ENCODE assay signal across 18 cellular contexts in genomic region chr1:171457412-171457811, GRCh38. TPM values are rescaled to one million over a fixed set of nuclear protein-coding genes. Genes with fewer than 3 reads are reported as not detected.
DNase-seq lines count a peak whose midpoint lies in the region; ATAC-seq, FAIRE-seq and TF ChIP-seq lines count a peak whose summit lies in the region.
"Had no signal": no experiment of that assay in that cellular context is flagged by ENCODE, and none has a peak within 500 bp of the region (broad histone marks: within the 10 kb centered on the region; RNA-seq: fewer than 3 reads in every experiment).

No MANE protein-coding gene starts in this region.

- no peaks in the 10 kb centered on the region for H3K9me3 Mint-ChIP-seq in activated CD8-positive, alpha-beta memory T cell treated with anti-CD3 and anti-CD28 coated beads, Interleukin-2, amount 10 ng/mL, durations not matched to agents 7 days and 5 days (ENCODE audit: low read depth)

- no peak overlapping the region for H3K4me3 Mint-ChIP-seq in activated CD8-positive, alpha-beta memory T cell treated with anti-CD3 and anti-CD28 coated beads, Interleukin-2, amount 10 ng/mL, durations not matched to agents 7 days and 5 days

- TF ChIP-seq CTCF in AG09309 (IDR thresholded peaks at IDR 0.05; ENCODE audit: control insufficient read depth, insufficient read depth, low read depth, low read length, missing control alignments) (no peak), cardiac fibroblast (IDR thresholded peaks at IDR 0.05; ENCODE audit: low read depth, low read length) (no peak), GM10248 (IDR thresholded peaks at IDR 0.05; ENCODE audit: control extremely low read depth, extremely low read depth, low read depth, missing control alignments) (no peak)

- CTCF ChIA-PET in GM10248 (lab: Yijun Ruan, JAX): no interaction called here
- CTCF ChIA-PET in activated CD8-positive, alpha-beta memory T cell treated with anti-CD3 and anti-CD28 coated beads, Interleukin-2, amount 10 ng/mL, durations not matched to agents 7 days and 5 days (lab: Charles Lee): no interaction called here

- H3K4me3 ChIP-seq in AG09309 (ENCODE audit: control insufficient read depth, low read depth, low read length) (no peak overlapping the region), cardiac fibroblast (replicated peaks in 1 of 2; ENCODE audit: low read depth in 2 of 2, low read length in 2 of 2) (no peak overlapping the region)
- H3K4me3 ChIP-seq: BLaER1, dorsolateral prefrontal cortex, mucosa of descending colon, pancreas, SK-N-MC had no signal

- FAIRE-seq in islet of Langerhans (lab: Jason Lieb, UNC): peak; percentile 92
- FAIRE-seq: frontal cortex, pancreas had no signal

- ATAC-seq in HG02571 (IDR thresholded peaks at IDR 0.05; ENCODE audit: unreplicated experiment) (no peak), GM21367 (IDR thresholded peaks at IDR 0.05; ENCODE audit: unreplicated experiment) (no peak)
- no peak for ATAC-seq in activated CD8-positive, alpha-beta memory T cell treated with anti-CD3 and anti-CD28 coated beads, Interleukin-2, amount 10 ng/mL, durations not matched to agents 7 days and 5 days
- ATAC-seq: mucosa of descending colon had no signal

- no peaks in the 10 kb centered on the region for H3K4me1 Mint-ChIP-seq in activated CD8-positive, alpha-beta memory T cell treated with anti-CD3 and anti-CD28 coated beads, Interleukin-2, amount 10 ng/mL, durations not matched to agents 7 days and 5 days

- H3K36me3 Mint-ChIP-seq in activated CD8-positive, alpha-beta memory T cell treated with anti-CD3 and anti-CD28 coated beads, Interleukin-2, amount 10 ng/mL, durations not matched to agents 7 days and 5 days: no peaks in the 10 kb centered on the region

- POLR2A ChIA-PET in GM10248 (lab: Yijun Ruan, JAX): no interaction called here

- H3K27ac Mint-ChIP-seq in activated CD8-positive, alpha-beta memory T cell treated with anti-CD3 and anti-CD28 coated beads, Interleukin-2, amount 10 ng/mL, durations not matched to agents 7 days and 5 days: no peak overlapping the region

- peaks cover 6% of the 10 kb centered on the region for H3K27me3 Mint-ChIP-seq in activated CD8-positive, alpha-beta memory T cell treated with anti-CD3 and anti-CD28 coated beads, Interleukin-2, amount 10 ng/mL, durations not matched to agents 7 days and 5 days

- DNase-seq in AG09309 (ENCODE audit: low read depth) (peak; percentile 32), HCEC 1CT (peak; percentile 74), cardiac fibroblast (ENCODE audit: low read depth in 2 of 2) (peak; percentile 39 to 78), GM10248 (ENCODE audit: extremely low spot score) (no peak)
- DNase-seq in activated CD8-positive, alpha-beta memory T cell treated with anti-CD3 and anti-CD28 coated beads, Interleukin-2, amount 10 ng/mL, durations not matched to agents 7 days and 5 days: no peak
- DNase-seq: activated CD8-positive, alpha-beta memory T cell treated with anti-CD3 and anti-CD28 coated beads for 24 hours; activated gamma-delta T cell; DMS79; mucosa of descending colon; NCI-H2029 treated with DMSO at 0.1 percent for 48 hours; pancreas had no signal

RNA-seq across cellular contexts. Expression of gene PRRC2C, which starts 27.9 kb away (rescaled TPM):
- total RNA-seq in activated CD8-positive, alpha-beta memory T cell treated with anti-CD3 and anti-CD28 coated beads, Interleukin-2, amount 10 ng/mL, durations not matched to agents 7 days and 5 days: 100 to 1,000 TPM; 225 to 244 TPM

Comparison
In these comparisons a context has a peak if more than half of its experiments do, and no peak if none do; other contexts are left out.
1. DNase-seq: peak in AG09309 (single experiment), HCEC 1CT (single experiment) and cardiac fibroblast (2 of 2); none in GM10248 (single experiment) and activated CD8-positive, alpha-beta memory T cell treated with anti-CD3 and anti-CD28 coated beads, Interleukin-2, amount 10 ng/mL, durations not matched to agents 7 days and 5 days (single experiment).